7 cellular contexts compared by ENCODE assay signal in genomic region chr5:43039468-43040286, GRCh38. TPM values are rescaled to one million over a fixed set of nuclear protein-coding genes. Genes with fewer than 3 reads are reported as not detected.
DNase-seq lines count a peak whose midpoint lies in the region; ATAC-seq lines count a peak whose summit lies in the region.

No MANE protein-coding gene starts in this region.

- H3K27ac Mint-ChIP-seq in activated naive CD8-positive, alpha-beta T cell treated with anti-CD3 and anti-CD28 coated beads for 36 hours: peak overlapping the region; percentile 98

- no peaks in the 10 kb centered on the region for H3K9me3 Mint-ChIP-seq in activated naive CD8-positive, alpha-beta T cell treated with anti-CD3 and anti-CD28 coated beads for 36 hours

- peak; percentile 20 for ATAC-seq in GM18502 (IDR thresholded peaks at IDR 0.05; ENCODE audit: poor library complexity, unreplicated experiment)
- ATAC-seq in left cardiac atrium: peak; percentile 13 to 16
- peak; percentile 41 for ATAC-seq in sciatic nerve

- peaks cover 2% of the 10 kb centered on the region; the same call in 1 of the 2 replicates for H3K36me3 ChIP-seq in MG63

- peak overlapping the region; percentile 92 for H3K4me3 Mint-ChIP-seq in activated naive CD8-positive, alpha-beta T cell treated with anti-CD3 and anti-CD28 coated beads for 36 hours

- H3K27me3 ChIP-seq in MG63: no peaks in the 10 kb centered on the region

- peaks cover 48% of the 10 kb centered on the region for H3K4me1 Mint-ChIP-seq in activated naive CD8-positive, alpha-beta T cell treated with anti-CD3 and anti-CD28 coated beads for 36 hours

- peak; percentile 79 for DNase-seq in MG63
- DNase-seq in SK-N-DZ (ENCODE audit: low spot score): peak; percentile 78
- peak; percentile 64 for DNase-seq in activated naive CD8-positive, alpha-beta T cell treated with anti-CD3 and anti-CD28 coated beads for 36 hours
- peak; percentile 76 for DNase-seq in left cardiac atrium
- DNase-seq in sciatic nerve (ENCODE audit: low spot score): peak; percentile 83
- no peak for DNase-seq in COLO829 (ENCODE audit: low spot score)

- H3K36me3 Mint-ChIP-seq in activated naive CD8-positive, alpha-beta T cell treated with anti-CD3 and anti-CD28 coated beads for 36 hours: peaks cover 6% of the 10 kb centered on the region

- peak overlapping the region; percentile 63 for H3K4me3 ChIP-seq in MG63

- intact Hi-C loops in left cardiac atrium (cut with DNase I): loop anchor here (1.0 to 5.0 kb wide), 5 partner anchors 19 to 132 kb away; no protein-coding TSS in a partner anchor
- intact Hi-C loops in sciatic nerve (cut with DNase I): loop anchor here (10.0 kb wide), 1 partner anchor 45 kb away; no protein-coding TSS in a partner anchor

- H3K27me3 Mint-ChIP-seq in activated naive CD8-positive, alpha-beta T cell treated with anti-CD3 and anti-CD28 coated beads for 36 hours: no peaks in the 10 kb centered on the region

- H3K9me3 ChIP-seq in MG63: no peaks in the 10 kb centered on the region

RNA-seq across cellular contexts. Expression of gene ANXA2R, which starts 0.4 kb away (rescaled TPM):
- 0.12 and 4.3 TPM in 2 replicates for total RNA-seq in MG63 (2014; rRNA removed; shearing (Covaris generic); ENCODE audit: low replicate concordance)
- 0.16 and 0.74 TPM in 2 replicates for polyA plus RNA-seq in SK-N-DZ (2014; cell fraction: cytosol; rRNA removed)
- 1.0 and 1.2 TPM in 2 replicates for polyA plus RNA-seq in SK-N-DZ (2014; cell fraction: nucleus; rRNA removed)
- total RNA-seq in activated naive CD8-positive, alpha-beta T cell treated with anti-CD3 and anti-CD28 coated beads for 36 hours: 1 to 10 TPM; 8.5 to 9.9 TPM
- total RNA-seq in left cardiac atrium: 1 to 10 TPM; 1.6 to 1.9 TPM
- 5.7 TPM for total RNA-seq in sciatic nerve
